ENCODE assay signal across 1 cellular context in the genomic region with DNA sequence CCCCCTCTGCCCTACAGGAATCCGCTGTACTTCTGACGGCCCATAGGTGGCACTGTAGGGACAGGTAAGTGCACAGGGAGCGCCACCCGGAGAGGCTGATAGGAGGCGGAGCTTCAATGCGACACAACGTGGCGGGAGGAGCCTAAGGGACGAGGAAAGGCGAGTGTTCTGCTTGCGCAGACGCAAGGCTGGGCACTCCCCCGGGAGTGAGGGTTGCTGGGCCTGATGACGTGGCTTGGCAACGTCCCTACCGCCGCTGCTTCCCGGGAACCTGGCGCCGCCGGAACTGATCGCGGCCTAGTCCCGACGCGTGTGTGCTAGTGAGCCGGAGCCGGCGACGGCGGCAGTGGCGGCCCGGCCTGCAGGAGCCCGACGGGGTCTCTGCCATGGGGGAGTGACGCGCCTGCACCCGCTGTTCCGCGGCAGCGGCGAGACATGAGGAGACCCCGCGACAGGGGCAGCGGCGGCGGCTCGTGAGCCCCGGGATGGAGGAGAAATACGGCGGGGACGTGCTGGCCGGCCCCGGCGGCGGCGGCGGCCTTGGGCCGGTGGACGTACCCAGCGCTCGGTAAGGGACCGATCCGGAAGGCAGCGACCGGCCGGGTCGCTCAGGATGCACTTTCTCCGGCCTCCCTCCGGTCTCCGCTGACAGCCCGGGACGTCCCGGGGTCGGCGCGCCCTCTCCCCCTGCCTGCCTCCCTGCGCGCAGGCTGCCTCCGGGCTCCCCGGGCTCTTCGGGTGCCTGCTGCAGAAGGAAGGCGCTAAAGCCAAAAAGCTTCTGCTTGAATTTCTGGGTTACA.
TF ChIP-seq lines count a peak whose summit lies in the region.

SLC30A5 (plus strand) TSS at position 244 of the 800 bp plus-strand sequence; CDS start at position 486, 242 bp downstream.

TF ChIP-seq in K562, 482 proteins besides CTCF, POLR2A, EP300 and RAD21 (continued from another document and continues in another):
- TF ChIP-seq PHF21A (IDR thresholded peaks at IDR 0.05; ENCODE audit: borderline replicate concordance, low read depth) = 0 out of 2 replicates have a peak, but pooled peaks have one; percentile 5
- TF ChIP-seq NR2C2 (CRISPR knock-in tag; IDR thresholded peaks at IDR 0.05) = peak; percentile 70
- peak; percentile 59 for TF ChIP-seq NR2C2 (tag; IDR thresholded peaks at IDR 0.05)
- peak; percentile 90; the same call in 1 of the 2 replicates for TF ChIP-seq ELK1 (CRISPR knock-in tag; IDR thresholded peaks at IDR 0.05)
- TF ChIP-seq ETV5 (CRISPR knock-in tag; IDR thresholded peaks at IDR 0.05; ENCODE audit: low read depth) = peak; percentile 94
- no peak for TF ChIP-seq ELF2 (CRISPR knock-in tag; IDR thresholded peaks at IDR 0.05)
- TF ChIP-seq SIN3B (IDR thresholded peaks at IDR 0.05; ENCODE audit: low read depth) = peak; percentile 49
- no peak for TF ChIP-seq PTTG1 (tag; IDR thresholded peaks at IDR 0.05; ENCODE audit: low read depth)
- TF ChIP-seq, protein P1, sequence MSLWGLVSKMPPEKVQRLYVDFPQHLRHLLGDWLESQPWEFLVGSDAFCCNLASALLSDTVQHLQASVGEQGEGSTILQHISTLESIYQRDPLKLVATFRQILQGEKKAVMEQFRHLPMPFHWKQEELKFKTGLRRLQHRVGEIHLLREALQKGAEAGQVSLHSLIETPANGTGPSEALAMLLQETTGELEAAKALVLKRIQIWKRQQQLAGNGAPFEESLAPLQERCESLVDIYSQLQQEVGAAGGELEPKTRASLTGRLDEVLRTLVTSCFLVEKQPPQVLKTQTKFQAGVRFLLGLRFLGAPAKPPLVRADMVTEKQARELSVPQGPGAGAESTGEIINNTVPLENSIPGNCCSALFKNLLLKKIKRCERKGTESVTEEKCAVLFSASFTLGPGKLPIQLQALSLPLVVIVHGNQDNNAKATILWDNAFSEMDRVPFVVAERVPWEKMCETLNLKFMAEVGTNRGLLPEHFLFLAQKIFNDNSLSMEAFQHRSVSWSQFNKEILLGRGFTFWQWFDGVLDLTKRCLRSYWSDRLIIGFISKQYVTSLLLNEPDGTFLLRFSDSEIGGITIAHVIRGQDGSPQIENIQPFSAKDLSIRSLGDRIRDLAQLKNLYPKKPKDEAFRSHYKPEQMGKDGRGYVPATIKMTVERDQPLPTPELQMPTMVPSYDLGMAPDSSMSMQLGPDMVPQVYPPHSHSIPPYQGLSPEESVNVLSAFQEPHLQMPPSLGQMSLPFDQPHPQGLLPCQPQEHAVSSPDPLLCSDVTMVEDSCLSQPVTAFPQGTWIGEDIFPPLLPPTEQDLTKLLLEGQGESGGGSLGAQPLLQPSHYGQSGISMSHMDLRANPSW (CRISPR knock-in tag; IDR thresholded peaks at IDR 0.05) = 0 out of 2 replicates have a peak, but pooled peaks have one; percentile 89
- TF ChIP-seq FOXJ3 (CRISPR knock-in tag; IDR thresholded peaks at IDR 0.05) = no peak
- no peak for TF ChIP-seq BCL6 (CRISPR knock-in tag; IDR thresholded peaks at IDR 0.05)
- TF ChIP-seq NKRF (IDR thresholded peaks at IDR 0.05; ENCODE audit: borderline replicate concordance) = peak; percentile 77
- TF ChIP-seq HMGXB4 (CRISPR knock-in tag; IDR thresholded peaks at IDR 0.05) = peak; percentile 98
- TF ChIP-seq RBM39 (optimal IDR thresholded peaks at IDR 0.05; ENCODE audit: low read depth, low read length) = no peak
- TF ChIP-seq ZNF778 (CRISPR knock-in tag; IDR thresholded peaks at IDR 0.05) = no peak
- peak; percentile 96; the same call in 1 of the 2 replicates for TF ChIP-seq PHF8 (IDR thresholded peaks at IDR 0.05; ENCODE audit: borderline replicate concordance, low read length)
- TF ChIP-seq ARID4B (CRISPR knock-in tag; IDR thresholded peaks at IDR 0.05) = peak; percentile 92
- TF ChIP-seq BRF2 (IDR thresholded peaks at IDR 0.05; ENCODE audit: borderline replicate concordance, insufficient read depth, insufficient read length) = no peak
- peak; percentile 43; the same call in 1 of the 2 replicates for TF ChIP-seq ARID1B (IDR thresholded peaks at IDR 0.05)
- peak; percentile 96 for TF ChIP-seq TAF1 (IDR thresholded peaks at IDR 0.05; ENCODE audit: control insufficient read depth, extremely low read depth, insufficient read depth, low read length, severe bottlenecking)
- TF ChIP-seq, protein P2, sequence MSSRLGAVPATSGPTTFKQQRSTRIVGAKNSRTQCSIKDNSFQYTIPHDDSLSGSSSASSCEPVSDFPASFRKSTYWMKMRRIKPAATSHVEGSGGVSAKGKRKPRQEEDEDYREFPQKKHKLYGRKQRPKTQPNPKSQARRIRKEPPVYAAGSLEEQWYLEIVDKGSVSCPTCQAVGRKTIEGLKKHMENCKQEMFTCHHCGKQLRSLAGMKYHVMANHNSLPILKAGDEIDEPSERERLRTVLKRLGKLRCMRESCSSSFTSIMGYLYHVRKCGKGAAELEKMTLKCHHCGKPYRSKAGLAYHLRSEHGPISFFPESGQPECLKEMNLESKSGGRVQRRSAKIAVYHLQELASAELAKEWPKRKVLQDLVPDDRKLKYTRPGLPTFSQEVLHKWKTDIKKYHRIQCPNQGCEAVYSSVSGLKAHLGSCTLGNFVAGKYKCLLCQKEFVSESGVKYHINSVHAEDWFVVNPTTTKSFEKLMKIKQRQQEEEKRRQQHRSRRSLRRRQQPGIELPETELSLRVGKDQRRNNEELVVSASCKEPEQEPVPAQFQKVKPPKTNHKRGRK (tag; IDR thresholded peaks at IDR 0.05) = no peak
- no peak for TF ChIP-seq U2AF2 (optimal IDR thresholded peaks at IDR 0.05; ENCODE audit: low read depth, low read length)
- TF ChIP-seq KAT2B (IDR thresholded peaks at IDR 0.05; ENCODE audit: low read depth, low read length) = no peak
- TF ChIP-seq, protein P3, sequence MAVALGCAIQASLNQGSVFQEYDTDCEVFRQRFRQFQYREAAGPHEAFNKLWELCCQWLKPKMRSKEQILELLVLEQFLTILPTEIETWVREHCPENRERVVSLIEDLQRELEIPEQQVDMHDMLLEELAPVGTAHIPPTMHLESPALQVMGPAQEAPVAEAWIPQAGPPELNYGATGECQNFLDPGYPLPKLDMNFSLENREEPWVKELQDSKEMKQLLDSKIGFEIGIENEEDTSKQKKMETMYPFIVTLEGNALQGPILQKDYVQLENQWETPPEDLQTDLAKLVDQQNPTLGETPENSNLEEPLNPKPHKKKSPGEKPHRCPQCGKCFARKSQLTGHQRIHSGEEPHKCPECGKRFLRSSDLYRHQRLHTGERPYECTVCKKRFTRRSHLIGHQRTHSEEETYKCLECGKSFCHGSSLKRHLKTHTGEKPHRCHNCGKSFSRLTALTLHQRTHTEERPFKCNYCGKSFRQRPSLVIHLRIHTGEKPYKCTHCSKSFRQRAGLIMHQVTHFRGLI (CRISPR knock-in tag; IDR thresholded peaks at IDR 0.05) = no peak
- no peak for TF ChIP-seq ZNF445 (CRISPR knock-in tag; IDR thresholded peaks at IDR 0.05; ENCODE audit: low read depth)
- no peak for TF ChIP-seq MYBL2 (IDR thresholded peaks at IDR 0.05; ENCODE audit: low read depth)
- no peak for TF ChIP-seq MYBL2 (CRISPR knock-in tag; IDR thresholded peaks at IDR 0.05; ENCODE audit: borderline replicate concordance)
- TF ChIP-seq MNT (conservative IDR thresholded peaks at IDR 0.05) = peak; percentile 81 to 91
- no peak for TF ChIP-seq THRAP3 (IDR thresholded peaks at IDR 0.05; ENCODE audit: borderline replicate concordance)
- peak; percentile 43; the same call in 1 of the 2 replicates for TF ChIP-seq NCOR1 (IDR thresholded peaks at IDR 0.05)
- peak; percentile 47; the same call in 1 of the 2 replicates for TF ChIP-seq BHLHE40 (IDR thresholded peaks at IDR 0.05; ENCODE audit: low read length)
- TF ChIP-seq HCFC1 (IDR thresholded peaks at IDR 0.05; ENCODE audit: low read depth, low read length) = peak; percentile 68
- no peak for TF ChIP-seq ILF3 (IDR thresholded peaks at IDR 0.05; ENCODE audit: borderline replicate concordance)
- peak; percentile 40 for TF ChIP-seq BRD4 (IDR thresholded peaks at IDR 0.05)
- TF ChIP-seq DPF2 (IDR thresholded peaks at IDR 0.05) = no peak
- TF ChIP-seq, protein P4, sequence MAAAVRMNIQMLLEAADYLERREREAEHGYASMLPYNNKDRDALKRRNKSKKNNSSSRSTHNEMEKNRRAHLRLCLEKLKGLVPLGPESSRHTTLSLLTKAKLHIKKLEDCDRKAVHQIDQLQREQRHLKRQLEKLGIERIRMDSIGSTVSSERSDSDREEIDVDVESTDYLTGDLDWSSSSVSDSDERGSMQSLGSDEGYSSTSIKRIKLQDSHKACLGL (CRISPR knock-in tag; IDR thresholded peaks at IDR 0.05; ENCODE audit: borderline replicate concordance, poor library complexity, severe bottlenecking) = peak; percentile 72
